ENCODE assay signal across 14 cellular contexts in genomic region chr11:122803306-122803705, GRCh38. TPM values are rescaled to one million over a fixed set of nuclear protein-coding genes. Genes with fewer than 3 reads are reported as not detected.
DNase-seq lines count a peak whose midpoint lies in the region; ATAC-seq, FAIRE-seq and TF ChIP-seq lines count a peak whose summit lies in the region.
"Had no signal": no experiment of that assay in that cellular context is flagged by ENCODE, and none has a peak within 500 bp of the region (broad histone marks: within the 10 kb centered on the region; RNA-seq: fewer than 3 reads in every experiment).

No MANE protein-coding gene starts in this region.

- DNase-seq in AG08396 (ENCODE audit: low spot score) (peak; percentile 63), HTR-8/SVneo (ENCODE audit: insufficient read length, low spot score) (peak; percentile 50), breast epithelium (ENCODE audit: low spot score in 2 of 2) (peak in 1 of 2 donors; percentile 22), left lung (no peak), tibial artery (no peak), NCI-H2196 (lab: John Stamatoyannopoulos, UW; ENCODE audit: unreplicated experiment) (no peak), HUDEP-2 (lab: John Stamatoyannopoulos, UW; ENCODE audit: unreplicated experiment in 76 of 76) (no peak)
- DNase-seq: CD4-positive, alpha-beta memory T cell; effector memory CD4-positive, alpha-beta T cell; left ventricle myocardium superior; stimulated activated naive B cell treated with anti-CD40 and anti-IgM and Interleukin-4, amounts not matched to agents 10 μg/mL and 1 μg/mL and 100 μg/mL, for 72 hours had no signal

- peak; percentile 82 for FAIRE-seq in HTR-8/SVneo (lab: Jason Lieb, UNC)
- FAIRE-seq: GM18507 had no signal

- no peaks in the 10 kb centered on the region for H3K27me3 ChIP-seq in breast epithelium
- no peaks in the 10 kb centered on the region for H3K27me3 ChIP-seq in left lung
- H3K27me3 ChIP-seq in tibial artery = no peaks in the 10 kb centered on the region

- H3K27ac ChIP-seq in breast epithelium (peak overlapping the region; percentile 76 to 89), left lung (no peak overlapping the region), tibial artery (no peak overlapping the region)

- intact Hi-C loops in breast epithelium (cut with DNase I; ENCODE audit: low total_unique reads) = no loop called here
- intact Hi-C loops in left lung (cut with DNase I) = no loop called here
- intact Hi-C loops in tibial artery (cut with DNase I; ENCODE audit: low total_unique reads) = no loop called here

- H3K36me3 ChIP-seq in breast epithelium (no peaks in the 10 kb centered on the region), left lung (peaks cover 0 to 69% of the 10 kb centered on the region in 2 donors), tibial artery (no peaks in the 10 kb centered on the region)

- H3K4me1 ChIP-seq in breast epithelium (no peaks in the 10 kb centered on the region), left lung (peaks cover 0 to 11% of the 10 kb centered on the region in 2 donors), tibial artery (no peaks in the 10 kb centered on the region)

- no peak for TF ChIP-seq POLR2A in breast epithelium (IDR thresholded peaks at IDR 0.05)

- H3K9me3 ChIP-seq in breast epithelium (no peaks in the 10 kb centered on the region), left lung (no peaks in the 10 kb centered on the region), tibial artery (no peaks in the 10 kb centered on the region)

- H3K4me3 ChIP-seq in breast epithelium (no peak overlapping the region), left lung (no peak overlapping the region), tibial artery (no peak overlapping the region)

- no peak for TF ChIP-seq CTCF in breast epithelium (IDR thresholded peaks at IDR 0.05)
- TF ChIP-seq CTCF in left lung (IDR thresholded peaks at IDR 0.05) = no peak
- TF ChIP-seq CTCF in tibial artery (IDR thresholded peaks at IDR 0.05) = no peak

- ATAC-seq in left lung (peak; percentile 50), GM21381 (IDR thresholded peaks at IDR 0.05; ENCODE audit: unreplicated experiment) (no peak)
- ATAC-seq: left ventricle myocardium superior; sciatic nerve; stimulated activated naive B cell treated with anti-CD40 and anti-IgM and Interleukin-4, amounts not matched to agents 10 μg/mL and 1 μg/mL and 100 μg/mL, for 72 hours had no signal

RNA-seq across cellular contexts. Expression of gene CRTAM, which starts 35.0 kb away (rescaled TPM):
- 1 to 10 TPM in 1 of 3 donors, under 1 TPM in 2; 0.33 to 1.5 (median 0.96) TPM for total RNA-seq in breast epithelium
- 1 to 10 TPM; 2.5 to 3.4 TPM for total RNA-seq in left lung
- total RNA-seq: left ventricle myocardium superior had no signal

Comparison
In these comparisons a context has a peak if more than half of its experiments do, and no peak if none do; other contexts are left out.
1. DNase-seq: peak in AG08396 (single experiment) and HTR-8/SVneo (single experiment); none in left lung (0 of 2), tibial artery (0 of 2), NCI-H2196 (single experiment) and HUDEP-2 (0 of 76).
2. H3K27ac ChIP-seq: peak in breast epithelium (2 of 2); none in left lung (0 of 2) and tibial artery (0 of 2).